Comparison of ENCODE assay signal across 8 cellular contexts in the genomic region with DNA sequence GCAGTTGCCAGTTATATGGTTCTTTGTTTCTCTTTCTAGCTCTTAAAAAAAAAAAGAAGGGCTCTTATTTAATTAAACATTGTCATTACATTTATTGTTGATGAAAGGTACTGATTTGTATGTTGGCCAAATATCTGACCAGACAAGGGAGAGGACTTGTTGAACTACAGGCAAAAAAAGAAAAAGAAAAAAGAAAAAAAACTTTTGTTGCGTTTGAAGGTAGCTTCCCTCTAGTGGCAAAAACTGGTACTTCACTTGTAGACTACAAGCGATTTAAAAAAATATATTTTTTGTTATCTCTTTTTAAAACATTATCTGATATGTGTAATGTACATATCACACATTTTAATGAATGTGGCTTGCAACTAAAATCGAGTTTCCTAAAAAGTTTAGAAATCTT.
DNase-seq lines count a peak whose midpoint lies in the region; ATAC-seq and TF ChIP-seq lines count a peak whose summit lies in the region.

No MANE protein-coding gene starts in this region.

- DNase-seq in AML-193 (lab: John Stamatoyannopoulos, UW) (peak; percentile 43 to 48), ascending aorta (ENCODE audit: low spot score in 2 of 2) (no peak), left lobe of liver (ENCODE audit: low spot score) (no peak), NCI-H1092 treated with DMSO at 0.1 percent for 48 hours (lab: John Stamatoyannopoulos, UW) (no peak), C1 segment of cervical spinal cord (lab: John Stamatoyannopoulos, UW) (no peak)

- H3K4me3 ChIP-seq in ascending aorta: peak overlapping the region in 1 of 2 donors; percentile 26

- H3K27ac ChIP-seq in ascending aorta: no peak overlapping the region

- peaks cover 0 to 17% of the 10 kb centered on the region in 2 donors for H3K4me1 ChIP-seq in ascending aorta

- TF ChIP-seq RAD21 in Ishikawa (IDR thresholded peaks at IDR 0.05; ENCODE audit: low read depth): peak; percentile 34; the same call in 1 of the 2 replicates

- no peaks in the 10 kb centered on the region for H3K27me3 ChIP-seq in ascending aorta

- TF ChIP-seq EP300 in Ishikawa (IDR thresholded peaks at IDR 0.05; ENCODE audit: borderline replicate concordance): no peak

- no peaks in the 10 kb centered on the region for H3K9me3 ChIP-seq in ascending aorta

- intact Hi-C loops in ascending aorta (cut with DNase I): loop anchor here (10.0 kb wide), 1 partner anchor 144 kb away; no protein-coding TSS in a partner anchor

- ATAC-seq in left lobe of liver: peak; percentile 64
- ATAC-seq in GM19397 (IDR thresholded peaks at IDR 0.05; ENCODE audit: unreplicated experiment): no peak
- no peak for ATAC-seq in HG02678 (IDR thresholded peaks at IDR 0.05; ENCODE audit: unreplicated experiment)

- no peaks in the 10 kb centered on the region for H3K36me3 ChIP-seq in ascending aorta

- TF ChIP-seq CTCF in ascending aorta (IDR thresholded peaks at IDR 0.05): peak in 2 of 3 experiments; percentile 15 to 55

TF ChIP-seq in Ishikawa, 13 proteins besides CTCF, POLR2A, EP300 and RAD21:
- no peak for TF ChIP-seq TAF1 (IDR thresholded peaks at IDR 0.05; ENCODE audit: low read depth)
- TF ChIP-seq REST (IDR thresholded peaks at IDR 0.05; ENCODE audit: low read depth): no peak
- no peak for TF ChIP-seq YY1 (IDR thresholded peaks at IDR 0.05; ENCODE audit: low read depth)
- TF ChIP-seq CREB1 (IDR thresholded peaks at IDR 0.05; ENCODE audit: low read depth): no peak
- no peak for TF ChIP-seq CEBPB (IDR thresholded peaks at IDR 0.05)

Comparison
In these comparisons a context has a peak if more than half of its experiments do, and no peak if none do; other contexts are left out.
1. DNase-seq: peak in AML-193 (2 of 2); none in ascending aorta (0 of 2), left lobe of liver (single experiment), NCI-H1092 treated with DMSO at 0.1 percent for 48 hours (single experiment) and C1 segment of cervical spinal cord (0 of 14).